26 cellular contexts compared by ENCODE assay signal in the genomic region with DNA sequence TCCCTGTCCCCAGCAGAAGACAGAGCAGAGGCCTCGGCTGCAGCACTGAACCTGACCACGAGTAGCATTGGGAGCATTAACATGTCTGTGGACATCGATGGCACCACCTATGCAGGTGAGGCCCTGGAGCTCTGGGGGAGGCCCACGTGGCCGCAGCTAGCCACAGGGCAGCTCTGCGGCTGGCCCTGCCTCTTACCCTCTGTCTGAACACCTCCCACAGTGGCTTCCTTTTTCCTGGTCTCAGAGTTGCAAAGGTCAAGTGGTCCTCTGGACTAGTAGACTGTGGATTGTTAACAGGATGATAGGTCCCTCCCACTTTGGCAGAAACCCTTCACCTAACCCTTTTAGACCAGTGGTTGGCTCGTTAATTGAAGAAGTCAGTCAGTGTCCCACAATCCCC. TPM values are rescaled to one million over a fixed set of nuclear protein-coding genes. Genes with fewer than 3 reads are reported as not detected.
DNase-seq lines count a peak whose midpoint lies in the region; ATAC-seq, FAIRE-seq and TF ChIP-seq lines count a peak whose summit lies in the region.
"Had no signal": no experiment of that assay in that cellular context is flagged by ENCODE, and none has a peak within 500 bp of the region (broad histone marks: within the 10 kb centered on the region; RNA-seq: fewer than 3 reads in every experiment).

No MANE protein-coding gene starts in this region.

- H3K27me3 ChIP-seq in HepG2 (ENCODE audit: control insufficient read depth in 1 of 2, insufficient read depth in 2 of 2, low read length in 2 of 2) (no peaks in the 10 kb centered on the region; a peak in 1 of 5 replicates), right lobe of liver (no peaks in the 10 kb centered on the region), lower lobe of right lung (ENCODE audit: low read depth) (no peaks in the 10 kb centered on the region), upper lobe of right lung (no peaks in the 10 kb centered on the region)
- H3K27me3 ChIP-seq: MG63 had no signal

- no peak for TF ChIP-seq CTCF in HepG2 (CRISPR knock-in tag; IDR thresholded peaks at IDR 0.05)
- no peak for TF ChIP-seq CTCF in right lobe of liver (IDR thresholded peaks at IDR 0.05)
- no peak for TF ChIP-seq CTCF in lower lobe of right lung (IDR thresholded peaks at IDR 0.05)
- no peak for TF ChIP-seq CTCF in upper lobe of right lung (IDR thresholded peaks at IDR 0.05)

- WGBS in HepG2 (ENCODE audit: low lambda C conversion rate), result 40% methylated on average over 1 of the region's 7 CpGs
- WGBS in right lobe of liver (ENCODE audit: insufficient coverage, low coverage, low lambda C conversion rate, missing lambda C conversion rate), result 100% methylated on average over 1 of the region's 7 CpGs

- intact Hi-C loops in HepG2 (cut with micrococcal nuclease; ENCODE audit: unreplicated experiment) (no loop called here), right lobe of liver (cut with DNase I) (no loop called here), lower lobe of right lung (cut with DNase I) (no loop called here), upper lobe of right lung (cut with DNase I) (no loop called here)

- H3K79me2 ChIP-seq in HepG2 (ENCODE audit: insufficient read depth, low read length), result no peaks in the 10 kb centered on the region

- no TSS peak for BruUV-seq in HepG2 (replicated peaks; lab: Mats Ljungman, UMichigan)

- TF ChIP-seq POLR2A in HepG2 (IDR thresholded peaks at IDR 0.05; ENCODE audit: insufficient read depth in 1 of 2, low read depth in 2 of 2, low read length in 2 of 2) (no peak), right lobe of liver (IDR thresholded peaks at IDR 0.05) (no peak)

- H2AFZ ChIP-seq in HepG2 (ENCODE audit: low read length), result no peak overlapping the region
- H2AFZ ChIP-seq: GM23248 had no signal

- H3K27ac ChIP-seq in HepG2 (ENCODE audit: extremely low read length, insufficient read depth, low read length) (peak overlapping the region; percentile 11), right lobe of liver (no peak overlapping the region), lower lobe of right lung (no peak overlapping the region), upper lobe of right lung (no peak overlapping the region)
- H3K27ac ChIP-seq: C4-2B, GM23248 had no signal

- H3K4me3 ChIP-seq in HepG2 (replicated peaks in 1 of 3; ENCODE audit: insufficient read depth in 1 of 3, low read depth in 2 of 3, low read length in 3 of 3) (no peak overlapping the region), right lobe of liver (no peak overlapping the region), lower lobe of right lung (no peak overlapping the region), upper lobe of right lung (no peak overlapping the region)
- H3K4me3 ChIP-seq: GM23248, MG63 had no signal

- in situ Hi-C loops in HepG2 (cut with HindIII; ENCODE audit: extremely low pct_ligation_motif_present, low pct_unique_long_range_greater_than_20kb), result no loop called here

- peaks cover 11 to 18% of the 10 kb centered on the region in 2 experiments; a peak in 3 of 5 replicates for H3K36me3 ChIP-seq in HepG2 (replicated peaks in 1 of 2; ENCODE audit: control insufficient read depth in 1 of 2, insufficient read depth in 2 of 2, low read length in 2 of 2)
- peaks cover 0 to 14% (median 0%) of the 10 kb centered on the region in 4 donors for H3K36me3 ChIP-seq in right lobe of liver
- H3K36me3 ChIP-seq in lower lobe of right lung, result peaks cover 52% of the 10 kb centered on the region
- H3K36me3 ChIP-seq in upper lobe of right lung, result peaks cover 30% of the 10 kb centered on the region

- no peak for TF ChIP-seq EP300 in HepG2 (IDR thresholded peaks at IDR 0.05; ENCODE audit: low read depth in 2 of 2, low read length in 2 of 2)
- no peak for TF ChIP-seq EP300 in HepG2 (CRISPR knock-in tag; IDR thresholded peaks at IDR 0.05; ENCODE audit: borderline replicate concordance)

- CTCF ChIA-PET in HepG2 (lab: Yijun Ruan, JAX; ENCODE audit: low intra/inter-chr PET ratio, low total read pairs), result no interaction called here

- DNase-seq in HepG2 (ENCODE audit: low spot score), result peak; percentile 32
- no peak for DNase-seq in right lobe of liver
- DNase-seq in NCI-H2196 (lab: John Stamatoyannopoulos, UW; ENCODE audit: unreplicated experiment), result peak; percentile 86
- DNase-seq in lower lobe of right lung, result no peak
- DNase-seq in upper lobe of right lung, result no peak
- DNase-seq in NCI-H226, result no peak
- DNase-seq: Calu3; CD8-positive, alpha-beta memory T cell; DMS153; GM23248; H9; KG1; MG63; NCI-H1105 treated with DMSO at 0.1 percent for 48 hours; NCI-H146; NCI-H2029; NCI-H2227 treated with DMSO at 0.1 percent for 48 hours; NCI-H510A; NCI-H69; RPMI8226; SHP77 had no signal

- no peak for FAIRE-seq in HepG2 (lab: Jason Lieb, UNC)
- FAIRE-seq: GM18507, HTR-8/SVneo had no signal

- H3K9me3 ChIP-seq in HepG2 (ENCODE audit: low read length), result no peaks in the 10 kb centered on the region
- no peaks in the 10 kb centered on the region for H3K9me3 ChIP-seq in right lobe of liver
- H3K9me3 ChIP-seq in lower lobe of right lung, result no peaks in the 10 kb centered on the region
- H3K9me3 ChIP-seq in upper lobe of right lung, result no peaks in the 10 kb centered on the region
- H3K9me3 ChIP-seq: MG63 had no signal

- no peaks in the 10 kb centered on the region for H4K20me1 ChIP-seq in HepG2 (ENCODE audit: insufficient read depth, low read length)

- H3K4me2 ChIP-seq in HepG2 (ENCODE audit: low read depth, low read length), result no peak overlapping the region

- POLR2A ChIA-PET in HepG2 (lab: Yijun Ruan, JAX), result no interaction called here

- ATAC-seq in HepG2, result peak; percentile 39
- no peak for ATAC-seq in right lobe of liver
- peak; percentile 66 to 73 for ATAC-seq in lower lobe of right lung
- ATAC-seq in upper lobe of right lung, result peak; percentile 66
- ATAC-seq in HG03442 (IDR thresholded peaks at IDR 0.05; ENCODE audit: unreplicated experiment), result no peak
- no peak for ATAC-seq in HG03139 (IDR thresholded peaks at IDR 0.05; ENCODE audit: unreplicated experiment)

- no peak overlapping the region for H3K9ac ChIP-seq in HepG2 (ENCODE audit: insufficient read depth, low read depth, low read length)
- H3K9ac ChIP-seq: GM23248 had no signal

- TF ChIP-seq RAD21 in HepG2 (CRISPR knock-in tag; IDR thresholded peaks at IDR 0.05), result no peak

- peaks cover 22% of the 10 kb centered on the region for H3K4me1 ChIP-seq in HepG2 (ENCODE audit: insufficient read depth, low read length)
- H3K4me1 ChIP-seq in right lobe of liver, result no peaks in the 10 kb centered on the region
- H3K4me1 ChIP-seq in lower lobe of right lung, result peaks cover 23% of the 10 kb centered on the region
- peaks cover 17% of the 10 kb centered on the region for H3K4me1 ChIP-seq in upper lobe of right lung

RNA-seq across cellular contexts. Expression of gene CLK3, which starts 22.5 kb away (rescaled TPM):
- total RNA-seq in HepG2 (2016; rRNA removed; fragmentation: Illumina TruSeq; extraction: Trizol) (31.4 and 41.5 TPM in 2 replicates), right lobe of liver (10 to 100 TPM; 27.8 to 44.1 (median 33.2) TPM), lower lobe of right lung (75.5 TPM), upper lobe of right lung (72.9 TPM)
- 21.2 TPM in 2 replicates for total RNA-seq in HepG2 (2016; cell fraction: cytosol; rRNA removed; fragmentation: Illumina TruSeq; extraction: Trizol; ENCODE audit: low read depth)
- total RNA-seq in HepG2 (2016; cell fraction: insoluble cytoplasmic fraction; rRNA removed; fragmentation: Illumina TruSeq; extraction: Trizol), result 29.0 and 39.7 TPM in 2 replicates
- 19.8 and 21.9 TPM in 2 replicates for total RNA-seq in HepG2 (2016; cell fraction: membrane; rRNA removed; fragmentation: Illumina TruSeq; extraction: Trizol)
- 49.0 and 49.2 TPM in 2 replicates for total RNA-seq in HepG2 (2016; cell fraction: nucleus; rRNA removed; fragmentation: Illumina TruSeq; extraction: Trizol)
- 82.0 and 89.1 TPM in 2 replicates for polyA plus RNA-seq in HepG2 (2011; rRNA removed)
- 59.3 and 68.4 TPM in 2 replicates for polyA plus RNA-seq in HepG2 (2011; cell fraction: cytosol; rRNA removed)
- 264 and 302 TPM in 2 replicates for polyA plus RNA-seq in HepG2 (2011; cell fraction: nucleus; rRNA removed)
- 34.0 and 40.7 TPM in 2 replicates for polyA plus RNA-seq in HepG2 (2012)
- polyA plus RNA-seq in HepG2 (2016; cell fraction: cytosol; fragmentation: Illumina TruSeq; extraction: Trizol; ENCODE audit: low read depth), result 8.0 and 8.4 TPM in 2 replicates
- polyA plus RNA-seq in HepG2 (2016; cell fraction: insoluble cytoplasmic fraction; fragmentation: Illumina TruSeq; extraction: Trizol; ENCODE audit: low read depth), result 33.8 and 35.7 TPM in 2 replicates
- 11.6 and 14.5 TPM in 2 replicates for polyA plus RNA-seq in HepG2 (2016; cell fraction: membrane; fragmentation: Illumina TruSeq; extraction: Trizol; ENCODE audit: low read depth)
- 101 and 109 TPM in 2 replicates for polyA plus RNA-seq in HepG2 (2016; cell fraction: nucleus; fragmentation: Illumina TruSeq; extraction: Trizol; ENCODE audit: insufficient read depth, low read depth)
- polyA minus RNA-seq in HepG2 (2011; rRNA and poly(A)+ RNA removed; ENCODE audit: low replicate concordance), result 181 and 249 TPM in 2 replicates
- polyA minus RNA-seq in HepG2 (2011; cell fraction: cytosol; rRNA and poly(A)+ RNA removed), result 23.0 and 27.8 TPM in 2 replicates
- 142 and 155 TPM in 2 replicates for polyA minus RNA-seq in HepG2 (2011; cell fraction: nucleus; rRNA and poly(A)+ RNA removed)

RNA-seq across cellular contexts. Expression of gene ARID3B, which starts 52.1 kb away (rescaled TPM):
- 5.3 and 7.0 TPM in 2 replicates for total RNA-seq in HepG2 (2016; rRNA removed; fragmentation: Illumina TruSeq; extraction: Trizol)
- total RNA-seq in HepG2 (2016; cell fraction: cytosol; rRNA removed; fragmentation: Illumina TruSeq; extraction: Trizol; ENCODE audit: low read depth), result 1.7 and 2.5 TPM in 2 replicates
- 6.0 and 6.5 TPM in 2 replicates for total RNA-seq in HepG2 (2016; cell fraction: insoluble cytoplasmic fraction; rRNA removed; fragmentation: Illumina TruSeq; extraction: Trizol)
- 7.6 and 7.9 TPM in 2 replicates for total RNA-seq in HepG2 (2016; cell fraction: membrane; rRNA removed; fragmentation: Illumina TruSeq; extraction: Trizol)
- 4.8 and 7.4 TPM in 2 replicates for total RNA-seq in HepG2 (2016; cell fraction: nucleus; rRNA removed; fragmentation: Illumina TruSeq; extraction: Trizol)
- 12.8 and 14.9 TPM in 2 replicates for polyA plus RNA-seq in HepG2 (2011; rRNA removed)
- polyA plus RNA-seq in HepG2 (2011; cell fraction: cytosol; rRNA removed), result 9.2 and 10.8 TPM in 2 replicates
- 15.3 and 17.1 TPM in 2 replicates for polyA plus RNA-seq in HepG2 (2011; cell fraction: nucleus; rRNA removed)
- polyA plus RNA-seq in HepG2 (2012), result 9.5 and 11.5 TPM in 2 replicates
- 2.9 TPM in 2 replicates for polyA plus RNA-seq in HepG2 (2016; cell fraction: cytosol; fragmentation: Illumina TruSeq; extraction: Trizol; ENCODE audit: low read depth)
- polyA plus RNA-seq in HepG2 (2016; cell fraction: insoluble cytoplasmic fraction; fragmentation: Illumina TruSeq; extraction: Trizol; ENCODE audit: low read depth), result 9.5 and 11.4 TPM in 2 replicates
- polyA plus RNA-seq in HepG2 (2016; cell fraction: membrane; fragmentation: Illumina TruSeq; extraction: Trizol; ENCODE audit: low read depth), result 8.3 and 9.3 TPM in 2 replicates
- 13.5 and 14.3 TPM in 2 replicates for polyA plus RNA-seq in HepG2 (2016; cell fraction: nucleus; fragmentation: Illumina TruSeq; extraction: Trizol; ENCODE audit: insufficient read depth, low read depth)
- 8.2 and 20.2 TPM in 2 replicates for polyA minus RNA-seq in HepG2 (2011; rRNA and poly(A)+ RNA removed; ENCODE audit: low replicate concordance)
- polyA minus RNA-seq in HepG2 (2011; cell fraction: cytosol; rRNA and poly(A)+ RNA removed), result 11.2 and 12.2 TPM in 2 replicates
- polyA minus RNA-seq in HepG2 (2011; cell fraction: nucleus; rRNA and poly(A)+ RNA removed), result 10.7 and 11.1 TPM in 2 replicates
- 1 to 10 TPM; 1.5 to 3.2 (median 2.3) TPM for total RNA-seq in right lobe of liver
- 11.1 TPM for total RNA-seq in lower lobe of right lung
- total RNA-seq in upper lobe of right lung, result 10.7 TPM

Comparison
In these comparisons a context has a peak if more than half of its experiments do, and no peak if none do; other contexts are left out.
1. ATAC-seq: peak in HepG2 (single experiment), lower lobe of right lung (2 of 2) and upper lobe of right lung (single experiment); none in right lobe of liver (0 of 4), HG03442 (single experiment) and HG03139 (single experiment).
2. DNase-seq: peak in HepG2 (single experiment) and NCI-H2196 (single experiment); none in right lobe of liver (0 of 3), lower lobe of right lung (single experiment), upper lobe of right lung (single experiment) and NCI-H226 (single experiment).